ENCODE assay signal across 22 cellular contexts in the genomic region with DNA sequence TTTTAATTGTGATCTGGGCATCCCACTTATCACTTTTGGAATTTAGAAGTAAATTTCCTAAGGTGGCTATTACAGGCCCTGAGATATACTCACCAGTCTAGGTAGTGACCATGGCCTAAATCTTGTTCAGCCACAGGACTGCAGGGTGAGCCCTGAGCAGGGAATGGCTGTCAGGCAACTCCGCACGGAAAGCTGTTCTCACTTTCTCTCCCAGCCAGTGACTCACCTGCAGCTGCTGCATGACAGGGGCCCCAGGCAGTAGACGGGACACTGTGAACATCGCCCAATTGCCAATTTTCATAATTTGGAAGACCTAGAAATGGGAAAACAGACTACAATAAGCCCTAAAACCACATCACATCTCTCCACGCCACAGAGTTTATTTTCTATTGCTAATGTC.
A peak's percentile ranks its signal among the peaks of the same experiment; 100 is the strongest.
DNase-seq lines count a peak whose midpoint lies in the region; ATAC-seq, FAIRE-seq and TF ChIP-seq lines count a peak whose summit lies in the region.
"Had no signal": no experiment of that assay in that cellular context is flagged by ENCODE, and none has a peak within 500 bp of the region (broad histone marks: within the 10 kb centered on the region; RNA-seq: fewer than 3 reads in every experiment).

No MANE protein-coding gene starts in this region.

- no peak for TF ChIP-seq EP300 in sigmoid colon (IDR thresholded peaks at IDR 0.05)

- H3K36me3 ChIP-seq in Karpas-422 (ENCODE audit: insufficient read depth, low read length) (no peaks in the 10 kb centered on the region), astrocyte (ENCODE audit: insufficient read depth, low read length) (no peaks in the 10 kb centered on the region), sigmoid colon (no peaks in the 10 kb centered on the region)
- H3K36me3 ChIP-seq: tibial nerve had no signal

- H3K27ac Mint-ChIP-seq in astrocyte (ENCODE audit: unreplicated experiment): peak overlapping the region; percentile 17
- H3K27ac Mint-ChIP-seq in activated T-helper 1 cell treated with anti-CD3 and anti-CD28 coated beads, Interleukin-12 subunit alpha, Interleukin-12 subunit beta, Interleukin-2, Interleukin-4 antibody, amounts not matched to agents 30 ng/mL and 10 ng/mL and 1 ng/mL, durations not matched to agents 14 hours and 24 hours and 36 hours: no peak overlapping the region
- H3K27ac Mint-ChIP-seq: activated CD8-positive, alpha-beta memory T cell treated with anti-CD3 and anti-CD28 coated beads, Interleukin-2, amount 10 ng/mL, durations not matched to agents 7 days and 5 days; CD4-positive, CD25-positive, alpha-beta regulatory T cell; endodermal cell had no signal

- H3K9me3 ChIP-seq in Karpas-422 (ENCODE audit: low read length) (no peaks in the 10 kb centered on the region), astrocyte (ENCODE audit: insufficient read depth, low read depth, low read length) (no peaks in the 10 kb centered on the region), sigmoid colon (no peaks in the 10 kb centered on the region)
- H3K9me3 ChIP-seq: SK-N-SH, tibial nerve had no signal

- H3K4me1 ChIP-seq in Karpas-422 (ENCODE audit: low read length) (peaks cover 21% of the 10 kb centered on the region), astrocyte (ENCODE audit: insufficient read depth, low read length) (peaks cover 34% of the 10 kb centered on the region), sigmoid colon (no peaks in the 10 kb centered on the region)
- H3K4me1 ChIP-seq: tibial nerve had no signal

- intact Hi-C loops in activated T-helper 1 cell treated with anti-CD3 and anti-CD28 coated beads, Interleukin-12 subunit alpha, Interleukin-12 subunit beta, Interleukin-2, Interleukin-4 antibody, amounts not matched to agents 30 ng/mL and 10 ng/mL and 1 ng/mL, durations not matched to agents 14 hours and 24 hours and 36 hours (cut with micrococcal nuclease): no loop called here
- intact Hi-C loops in sigmoid colon (cut with DNase I): no loop called here

- TF ChIP-seq CTCF in AG10803 (conservative IDR thresholded peaks at IDR 0.05; ENCODE audit: low read length) (no peak), astrocyte (IDR thresholded peaks at IDR 0.05; ENCODE audit: insufficient read depth, low read depth, low read length) (no peak), sigmoid colon (IDR thresholded peaks at IDR 0.05) (no peak)

- H4K20me1 ChIP-seq in Karpas-422 (ENCODE audit: insufficient read depth, low read depth, low read length) (no peaks in the 10 kb centered on the region), astrocyte (ENCODE audit: insufficient read depth, low read length) (no peaks in the 10 kb centered on the region)

- H3K36me3 Mint-ChIP-seq in astrocyte (ENCODE audit: low read depth, unreplicated experiment): no peaks in the 10 kb centered on the region
- H3K36me3 Mint-ChIP-seq in activated T-helper 1 cell treated with anti-CD3 and anti-CD28 coated beads, Interleukin-12 subunit alpha, Interleukin-12 subunit beta, Interleukin-2, Interleukin-4 antibody, amounts not matched to agents 30 ng/mL and 10 ng/mL and 1 ng/mL, durations not matched to agents 14 hours and 24 hours and 36 hours (ENCODE audit: low read depth): no peaks in the 10 kb centered on the region
- H3K36me3 Mint-ChIP-seq: activated CD8-positive, alpha-beta memory T cell treated with anti-CD3 and anti-CD28 coated beads, Interleukin-2, amount 10 ng/mL, durations not matched to agents 7 days and 5 days; CD4-positive, CD25-positive, alpha-beta regulatory T cell had no signal

- DNase-seq in AG10803 (ENCODE audit: low read depth): peak; percentile 15
- peak; percentile 41 for DNase-seq in Karpas-422
- peak; percentile 86 for DNase-seq in astrocyte (ENCODE audit: low read depth)
- DNase-seq in islet precursor cell: peak; percentile 85
- DNase-seq in activated T-helper 1 cell treated with anti-CD3 and anti-CD28 coated beads, Interleukin-12 subunit alpha, Interleukin-12 subunit beta, Interleukin-2, Interleukin-4 antibody, amounts not matched to agents 30 ng/mL and 10 ng/mL and 1 ng/mL, durations not matched to agents 14 hours and 24 hours and 36 hours (ENCODE audit: low spot score): no peak
- DNase-seq in sigmoid colon: no peak
- no peak for DNase-seq in NCI-H2227 treated with DMSO at 0.1 percent for 48 hours (lab: John Stamatoyannopoulos, UW)
- DNase-seq: activated CD4-positive, alpha-beta T cell treated with anti-CD3 and anti-CD28 coated beads for 1 hour; activated CD8-positive, alpha-beta memory T cell treated with anti-CD3 and anti-CD28 coated beads, Interleukin-2, amount 10 ng/mL, durations not matched to agents 7 days and 5 days; activated effector memory CD4-positive, alpha-beta T cell treated with Interleukin-2 at 50 U/mL for 16 hours; amygdala; CD4-positive, CD25-positive, alpha-beta regulatory T cell; endodermal cell; kidney glomerular epithelial cell; midbrain; NCI-H2081; NCI-H524; SK-N-SH; stimulated activated naive CD4-positive, alpha-beta T cell; T-helper 9 cell had no signal

- no peaks in the 10 kb centered on the region for H3K79me2 ChIP-seq in Karpas-422 (ENCODE audit: low read length)
- H3K79me2 ChIP-seq in astrocyte (ENCODE audit: insufficient read depth, low read length): no peaks in the 10 kb centered on the region

- peaks cover 4% of the 10 kb centered on the region for H3K27me3 Mint-ChIP-seq in astrocyte (ENCODE audit: low read depth, unreplicated experiment)
- H3K27me3 Mint-ChIP-seq in activated T-helper 1 cell treated with anti-CD3 and anti-CD28 coated beads, Interleukin-12 subunit alpha, Interleukin-12 subunit beta, Interleukin-2, Interleukin-4 antibody, amounts not matched to agents 30 ng/mL and 10 ng/mL and 1 ng/mL, durations not matched to agents 14 hours and 24 hours and 36 hours (ENCODE audit: insufficient read depth): peaks cover 8% of the 10 kb centered on the region
- H3K27me3 Mint-ChIP-seq: activated CD8-positive, alpha-beta memory T cell treated with anti-CD3 and anti-CD28 coated beads, Interleukin-2, amount 10 ng/mL, durations not matched to agents 7 days and 5 days; CD4-positive, CD25-positive, alpha-beta regulatory T cell had no signal

- H3K9me2 ChIP-seq in Karpas-422 (replicated peaks; ENCODE audit: insufficient read depth, low read length): no peaks in the 10 kb centered on the region
- H3K9me2 ChIP-seq: SK-N-SH had no signal

- H3K4me3 Mint-ChIP-seq in astrocyte (ENCODE audit: unreplicated experiment): no peak overlapping the region
- no peak overlapping the region for H3K4me3 Mint-ChIP-seq in activated T-helper 1 cell treated with anti-CD3 and anti-CD28 coated beads, Interleukin-12 subunit alpha, Interleukin-12 subunit beta, Interleukin-2, Interleukin-4 antibody, amounts not matched to agents 30 ng/mL and 10 ng/mL and 1 ng/mL, durations not matched to agents 14 hours and 24 hours and 36 hours
- H3K4me3 Mint-ChIP-seq: activated CD8-positive, alpha-beta memory T cell treated with anti-CD3 and anti-CD28 coated beads, Interleukin-2, amount 10 ng/mL, durations not matched to agents 7 days and 5 days; CD4-positive, CD25-positive, alpha-beta regulatory T cell; endodermal cell had no signal

- ATAC-seq in GM18870 (IDR thresholded peaks at IDR 0.05; ENCODE audit: unreplicated experiment): no peak
- ATAC-seq: activated CD8-positive, alpha-beta memory T cell treated with anti-CD3 and anti-CD28 coated beads, Interleukin-2, amount 10 ng/mL, durations not matched to agents 7 days and 5 days had no signal

- no peak overlapping the region for H3K27ac ChIP-seq in Karpas-422 (ENCODE audit: low read length)
- H3K27ac ChIP-seq in astrocyte (ENCODE audit: low read depth, low read length): peak overlapping the region; percentile 78
- H3K27ac ChIP-seq in sigmoid colon: no peak overlapping the region
- H3K27ac ChIP-seq: tibial nerve had no signal

- H3K9ac ChIP-seq in Karpas-422 (ENCODE audit: low read length): no peak overlapping the region
- peak overlapping the region; percentile 70 for H3K9ac ChIP-seq in astrocyte (ENCODE audit: low read length)
- H3K9ac ChIP-seq: SK-N-SH had no signal

- peak; percentile 5 for FAIRE-seq in astrocyte (lab: Jason Lieb, UNC)

- H3K4me1 Mint-ChIP-seq in astrocyte (ENCODE audit: low read depth, unreplicated experiment): peaks cover 38% of the 10 kb centered on the region
- no peaks in the 10 kb centered on the region for H3K4me1 Mint-ChIP-seq in activated T-helper 1 cell treated with anti-CD3 and anti-CD28 coated beads, Interleukin-12 subunit alpha, Interleukin-12 subunit beta, Interleukin-2, Interleukin-4 antibody, amounts not matched to agents 30 ng/mL and 10 ng/mL and 1 ng/mL, durations not matched to agents 14 hours and 24 hours and 36 hours (ENCODE audit: low read depth)
- H3K4me1 Mint-ChIP-seq: activated CD8-positive, alpha-beta memory T cell treated with anti-CD3 and anti-CD28 coated beads, Interleukin-2, amount 10 ng/mL, durations not matched to agents 7 days and 5 days; CD4-positive, CD25-positive, alpha-beta regulatory T cell had no signal

- peaks cover 1% of the 10 kb centered on the region for H3K9me3 Mint-ChIP-seq in astrocyte (ENCODE audit: unreplicated experiment)
- no peaks in the 10 kb centered on the region for H3K9me3 Mint-ChIP-seq in activated T-helper 1 cell treated with anti-CD3 and anti-CD28 coated beads, Interleukin-12 subunit alpha, Interleukin-12 subunit beta, Interleukin-2, Interleukin-4 antibody, amounts not matched to agents 30 ng/mL and 10 ng/mL and 1 ng/mL, durations not matched to agents 14 hours and 24 hours and 36 hours

- WGBS in sigmoid colon, 2 donors: 71 to 77% methylated on average over 5 of the region's 5 CpGs

- H3K27me3 ChIP-seq in Karpas-422 (ENCODE audit: low read length) (no peaks in the 10 kb centered on the region), astrocyte (ENCODE audit: insufficient read depth, low read length) (no peaks in the 10 kb centered on the region), sigmoid colon (no peaks in the 10 kb centered on the region)
- H3K27me3 ChIP-seq: tibial nerve had no signal

- no peak overlapping the region for H2AFZ ChIP-seq in Karpas-422 (ENCODE audit: low read length)
- H2AFZ ChIP-seq in astrocyte (ENCODE audit: low read depth, low read length): no peak overlapping the region

- no peak for TF ChIP-seq POLR2A in sigmoid colon (IDR thresholded peaks at IDR 0.05)

- H3K4me3 ChIP-seq in AG10803 (ENCODE audit: low read length): no peak overlapping the region
- H3K4me3 ChIP-seq in Karpas-422 (ENCODE audit: low read length): no peak overlapping the region
- H3K4me3 ChIP-seq in astrocyte (ENCODE audit: insufficient read depth, low read depth, low read length): no peak overlapping the region
- no peak overlapping the region for H3K4me3 ChIP-seq in sigmoid colon
- H3K4me3 ChIP-seq: tibial nerve had no signal

- H3K4me2 ChIP-seq in Karpas-422 (ENCODE audit: low read depth, low read length, poor library complexity, severe bottlenecking): no peak overlapping the region
- H3K4me2 ChIP-seq in astrocyte (ENCODE audit: low read length): peak overlapping the region; percentile 54
- H3K4me2 ChIP-seq: SK-N-SH had no signal

Comparison
In these comparisons a context has a peak if more than half of its experiments do, and no peak if none do; other contexts are left out.
1. DNase-seq: peak in AG10803 (single experiment), Karpas-422 (single experiment), astrocyte (single experiment) and islet precursor cell (single experiment); none in activated T-helper 1 cell treated with anti-CD3 and anti-CD28 coated beads, Interleukin-12 subunit alpha, Interleukin-12 subunit beta, Interleukin-2, Interleukin-4 antibody, amounts not matched to agents 30 ng/mL and 10 ng/mL and 1 ng/mL, durations not matched to agents 14 hours and 24 hours and 36 hours (single experiment), sigmoid colon (single experiment) and NCI-H2227 treated with DMSO at 0.1 percent for 48 hours (single experiment).